ENCODE assay signal across 19 cellular contexts in genomic region chr2:100257939-100258338, GRCh38.
DNase-seq lines count a peak whose midpoint lies in the region; ATAC-seq and TF ChIP-seq lines count a peak whose summit lies in the region.
"Had no signal": no experiment of that assay in that cellular context is flagged by ENCODE, and none has a peak within 500 bp of the region (broad histone marks: within the 10 kb centered on the region; RNA-seq: fewer than 3 reads in every experiment).

No MANE protein-coding gene starts in this region.

- H3K27me3 ChIP-seq in breast epithelium = no peaks in the 10 kb centered on the region
- H3K27me3 ChIP-seq: BLaER1 treated with 17β-estradiol and CSF1 and Interleukin-3, amounts not matched to agents 10 nM and 100 nM; colonic mucosa; ovary had no signal

- CTCF ChIA-PET in MCF 10A (lab: Yijun Ruan, JAX) = interaction anchor here (0.6 to 15.9 kb wide), 3 partner anchors 9 to 699 kb away, joined by 3 to 521 read pairs (median 82); no protein-coding TSS in a partner anchor

- no peak for TF ChIP-seq POLR2A in breast epithelium (IDR thresholded peaks at IDR 0.05)

- no peak overlapping the region for H3K27ac ChIP-seq in breast epithelium
- H3K27ac ChIP-seq: BLaER1 treated with 17β-estradiol and CSF1 and Interleukin-3, amounts not matched to agents 10 nM and 100 nM; colonic mucosa; ovary had no signal

- DNase-seq in MCF 10A (ENCODE audit: unreplicated experiment) (peak; percentile 11), breast epithelium (ENCODE audit: low spot score in 2 of 2) (no peak), dedifferentiated amniotic fluid mesenchymal stem cell (ENCODE audit: extremely low spot score) (peak; percentile 65), stromal cell of bone marrow (ENCODE audit: low read depth) (peak; percentile 13), SHP77 (lab: John Stamatoyannopoulos, UW) (no peak), H4 (ENCODE audit: low spot score) (no peak)
- DNase-seq: 8988T; activated CD4-positive, alpha-beta T cell treated with anti-CD3 and anti-CD28 coated beads, Interleukin-2, amount 10 ng/mL, durations not matched to agents 7 days and 5 days; activated effector memory CD4-positive, alpha-beta T cell treated with Interleukin-2 at 50 U/mL for 16 hours; colonic mucosa; naive thymus-derived CD4-positive, alpha-beta T cell; NCI-H2081; NCI-H446 treated with DMSO at 0.1 percent for 48 hours; ovary; stimulated activated naive CD8-positive, alpha-beta T cell treated with anti-CD3 and anti-CD28 coated beads, Interleukin-15, Interleukin-2, amounts not matched to agents 100 U/mL and 50 U/mL, for 24 hours had no signal

- no peak overlapping the region for H3K27ac Mint-ChIP-seq in MCF 10A (ENCODE audit: low read depth, unreplicated experiment)
- H3K27ac Mint-ChIP-seq: activated CD4-positive, alpha-beta T cell treated with anti-CD3 and anti-CD28 coated beads, Interleukin-2, amount 10 ng/mL, durations not matched to agents 7 days and 5 days; naive thymus-derived CD4-positive, alpha-beta T cell; type B pancreatic cell had no signal

- H3K4me1 Mint-ChIP-seq in MCF 10A (ENCODE audit: insufficient read depth, unreplicated experiment) = peaks cover 5% of the 10 kb centered on the region
- H3K4me1 Mint-ChIP-seq: activated CD4-positive, alpha-beta T cell treated with anti-CD3 and anti-CD28 coated beads, Interleukin-2, amount 10 ng/mL, durations not matched to agents 7 days and 5 days had no signal

- H3K9me3 ChIP-seq in breast epithelium = no peaks in the 10 kb centered on the region
- H3K9me3 ChIP-seq: colonic mucosa, ovary had no signal

- BruUV-seq in MCF 10A (replicated peaks; lab: Mats Ljungman, UMichigan) = no TSS peak

- intact Hi-C loops in MCF 10A (cut with micrococcal nuclease) (no loop called here), breast epithelium (cut with DNase I; ENCODE audit: low total_unique reads) (loop anchor here (5.0 kb wide), 1 partner anchor 701 kb away; no protein-coding TSS in a partner anchor)

- H3K9me3 Mint-ChIP-seq in MCF 10A (ENCODE audit: unreplicated experiment) = no peaks in the 10 kb centered on the region
- H3K9me3 Mint-ChIP-seq: activated CD4-positive, alpha-beta T cell treated with anti-CD3 and anti-CD28 coated beads, Interleukin-2, amount 10 ng/mL, durations not matched to agents 7 days and 5 days; naive thymus-derived CD4-positive, alpha-beta T cell; type B pancreatic cell had no signal

- H3K4me1 ChIP-seq in breast epithelium = no peaks in the 10 kb centered on the region
- H3K4me1 ChIP-seq: colonic mucosa had no signal

- H3K36me3 Mint-ChIP-seq in MCF 10A (ENCODE audit: insufficient read depth, unreplicated experiment) = no peaks in the 10 kb centered on the region
- H3K36me3 Mint-ChIP-seq: naive thymus-derived CD4-positive, alpha-beta T cell; type B pancreatic cell had no signal

- H3K36me3 ChIP-seq in breast epithelium = no peaks in the 10 kb centered on the region
- H3K36me3 ChIP-seq: BLaER1 treated with 17β-estradiol and CSF1 and Interleukin-3, amounts not matched to agents 10 nM and 100 nM; colonic mucosa; ovary had no signal

- TF ChIP-seq CTCF in MCF 10A (IDR thresholded peaks at IDR 0.05; ENCODE audit: unreplicated experiment) = no peak
- no peak for TF ChIP-seq CTCF in breast epithelium (IDR thresholded peaks at IDR 0.05)

- 0 out of 3 replicates have a peak, but pooled peaks have one; percentile 23 for ATAC-seq in SK-N-SH treated with all-trans-retinoic acid at 6 μM for 48 hours
- ATAC-seq in HG02678 (IDR thresholded peaks at IDR 0.05; ENCODE audit: unreplicated experiment) = no peak
- ATAC-seq: naive thymus-derived CD4-positive, alpha-beta T cell; stimulated activated naive CD8-positive, alpha-beta T cell treated with anti-CD3 and anti-CD28 coated beads, Interleukin-15, Interleukin-2, amounts not matched to agents 100 U/mL and 50 U/mL, for 24 hours had no signal

- H3K4me3 Mint-ChIP-seq in MCF 10A (ENCODE audit: unreplicated experiment) = no peak overlapping the region
- H3K4me3 Mint-ChIP-seq: activated CD4-positive, alpha-beta T cell treated with anti-CD3 and anti-CD28 coated beads, Interleukin-2, amount 10 ng/mL, durations not matched to agents 7 days and 5 days; naive thymus-derived CD4-positive, alpha-beta T cell; type B pancreatic cell had no signal

- no peak overlapping the region for H3K4me3 ChIP-seq in breast epithelium
- H3K4me3 ChIP-seq: BLaER1 treated with 17β-estradiol and CSF1 and Interleukin-3, amounts not matched to agents 10 nM and 100 nM; colonic mucosa; ovary had no signal

- POLR2A ChIA-PET in MCF 10A (lab: Yijun Ruan, JAX) = interaction anchor here (0.6 kb wide), 1 partner anchor 121 kb away, joined by 3 read pairs; no protein-coding TSS in a partner anchor

- H3K27me3 Mint-ChIP-seq in MCF 10A (ENCODE audit: insufficient read depth, unreplicated experiment) = no peaks in the 10 kb centered on the region
- H3K27me3 Mint-ChIP-seq: activated CD4-positive, alpha-beta T cell treated with anti-CD3 and anti-CD28 coated beads, Interleukin-2, amount 10 ng/mL, durations not matched to agents 7 days and 5 days; naive thymus-derived CD4-positive, alpha-beta T cell had no signal

TF ChIP-seq in SK-N-SH treated with all-trans-retinoic acid at 6 μM for 48 hours, 23 proteins besides CTCF, POLR2A, EP300 and RAD21:
- no peak for TF ChIP-seq PATZ1 (CRISPR knock-in tag; IDR thresholded peaks at IDR 0.05; ENCODE audit: borderline replicate concordance)
- no peak for TF ChIP-seq TOX (CRISPR knock-in tag; IDR thresholded peaks at IDR 0.05; ENCODE audit: borderline replicate concordance)
- TF ChIP-seq ZC3H10 (CRISPR knock-in tag; IDR thresholded peaks at IDR 0.05) = no peak
- no peak for TF ChIP-seq ESRRG (CRISPR knock-in tag; IDR thresholded peaks at IDR 0.05)
- no peak for TF ChIP-seq ISL1 (CRISPR knock-in tag; IDR thresholded peaks at IDR 0.05)
- no peak for TF ChIP-seq GLIS3 (CRISPR knock-in tag; IDR thresholded peaks at IDR 0.05)
- no peak for TF ChIP-seq CREB5 (CRISPR knock-in tag; IDR thresholded peaks at IDR 0.05; ENCODE audit: low read depth)
- TF ChIP-seq ZFP3 (CRISPR knock-in tag; IDR thresholded peaks at IDR 0.05) = no peak
- no peak for TF ChIP-seq PPARA (CRISPR knock-in tag; IDR thresholded peaks at IDR 0.05; ENCODE audit: borderline replicate concordance)
- no peak for TF ChIP-seq BACH2 (CRISPR knock-in tag; IDR thresholded peaks at IDR 0.05; ENCODE audit: borderline replicate concordance)
- no peak for TF ChIP-seq OSR1 (CRISPR knock-in tag; IDR thresholded peaks at IDR 0.05)
- no peak for TF ChIP-seq CSDC2 (CRISPR knock-in tag; IDR thresholded peaks at IDR 0.05)
- TF ChIP-seq TSHZ2 (CRISPR knock-in tag; IDR thresholded peaks at IDR 0.05) = no peak
- no peak for TF ChIP-seq ZFP30 (CRISPR knock-in tag; IDR thresholded peaks at IDR 0.05)
- no peak for TF ChIP-seq ZNF565 (CRISPR knock-in tag; conservative IDR thresholded peaks at IDR 0.05; ENCODE audit: low read depth)

Comparison
In these comparisons a context has a peak if more than half of its experiments do, and no peak if none do; other contexts are left out.
1. DNase-seq: peak in MCF 10A (single experiment), dedifferentiated amniotic fluid mesenchymal stem cell (single experiment) and stromal cell of bone marrow (single experiment); none in breast epithelium (0 of 2), SHP77 (0 of 2) and H4 (single experiment).